ENCODE assay signal across 8 cellular contexts in the genomic region with DNA sequence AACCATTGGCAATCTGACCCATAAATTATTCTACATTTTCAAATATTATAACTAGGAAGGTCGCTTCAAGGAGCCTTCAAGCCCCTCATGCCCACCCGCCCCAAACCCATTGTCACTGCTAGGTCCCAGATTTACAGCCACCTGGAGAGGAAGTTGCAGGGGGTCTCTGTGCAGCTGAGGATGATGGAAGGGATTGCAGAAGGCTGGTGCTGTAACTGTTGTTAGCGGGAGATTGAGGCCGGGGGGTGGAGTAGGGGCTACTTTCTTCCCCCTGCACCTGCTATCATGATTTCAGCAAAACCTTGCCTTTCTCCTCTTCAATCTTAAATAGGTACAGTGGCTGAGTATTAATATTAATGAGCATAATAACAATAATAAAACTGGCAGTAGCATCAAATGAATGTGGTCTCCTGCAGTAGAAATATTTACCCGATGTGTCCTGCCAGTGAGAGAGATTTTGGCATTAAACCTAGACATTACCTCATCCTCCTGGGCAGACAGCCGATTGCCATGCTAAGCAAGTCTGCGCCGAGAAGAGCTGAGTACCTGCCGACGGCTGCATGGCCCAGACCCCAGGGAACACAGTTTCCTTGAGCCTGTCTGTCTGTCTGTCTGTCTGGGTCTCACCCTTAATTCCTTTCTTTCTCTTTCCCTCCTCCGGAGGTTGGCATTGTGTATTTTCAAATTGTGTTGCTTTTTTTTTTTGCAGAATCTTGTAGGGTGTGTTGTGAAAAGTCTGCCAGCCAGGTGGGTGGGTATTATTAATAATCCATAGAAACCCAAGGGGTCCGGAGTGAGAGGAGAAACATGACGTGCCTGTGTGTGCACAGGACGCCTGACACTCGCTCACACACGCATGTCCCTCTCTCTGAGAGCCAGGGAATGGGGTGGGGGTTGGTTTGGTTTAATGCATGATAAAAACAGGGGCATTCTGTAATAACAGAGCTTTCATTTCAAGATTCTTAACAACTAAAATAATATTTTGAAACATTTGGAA.
DNase-seq lines count a peak whose midpoint lies in the region; ATAC-seq and TF ChIP-seq lines count a peak whose summit lies in the region.

No MANE protein-coding gene starts in this region.

- no peak for DNase-seq in activated naive CD8-positive, alpha-beta T cell treated with anti-CD3 and anti-CD28 coated beads, Interleukin-2, amount 10 ng/mL, durations not matched to agents 7 days and 5 days
- DNase-seq in activated naive CD8-positive, alpha-beta T cell treated with anti-CD3 and anti-CD28 coated beads for 36 hours: no peak
- DNase-seq in astrocyte of the hippocampus (ENCODE audit: low read depth, low spot score) (peak; percentile 97), inferior parietal cortex (ENCODE audit: extremely low spot score) (peak; percentile 59), thoracic aorta (ENCODE audit: low spot score) (peak; percentile 36), NCI-H2227 (lab: John Stamatoyannopoulos, UW; ENCODE audit: unreplicated experiment) (no peak), NCI-H187 (lab: John Stamatoyannopoulos, UW) (no peak)

- H3K36me3 Mint-ChIP-seq in activated naive CD8-positive, alpha-beta T cell treated with anti-CD3 and anti-CD28 coated beads, Interleukin-2, amount 10 ng/mL, durations not matched to agents 7 days and 5 days: peaks cover 30% of the 10 kb centered on the region
- peaks cover 40% of the 10 kb centered on the region for H3K36me3 Mint-ChIP-seq in activated naive CD8-positive, alpha-beta T cell treated with anti-CD3 and anti-CD28 coated beads for 36 hours

- H3K9me3 ChIP-seq in thoracic aorta: no peaks in the 10 kb centered on the region

- TF ChIP-seq CTCF in thoracic aorta (IDR thresholded peaks at IDR 0.05): no peak

- no peak for ATAC-seq in activated naive CD8-positive, alpha-beta T cell treated with anti-CD3 and anti-CD28 coated beads, Interleukin-2, amount 10 ng/mL, durations not matched to agents 7 days and 5 days (ENCODE audit: low read depth)
- ATAC-seq in thoracic aorta (ENCODE audit: insufficient number of reproducible peaks, low FRiP score, low read depth): peak; percentile 85
- no peak for ATAC-seq in HG03097 (IDR thresholded peaks at IDR 0.05; ENCODE audit: low FRiP score, unreplicated experiment)

- peaks cover 8% of the 10 kb centered on the region for H3K9me3 Mint-ChIP-seq in activated naive CD8-positive, alpha-beta T cell treated with anti-CD3 and anti-CD28 coated beads, Interleukin-2, amount 10 ng/mL, durations not matched to agents 7 days and 5 days
- H3K9me3 Mint-ChIP-seq in activated naive CD8-positive, alpha-beta T cell treated with anti-CD3 and anti-CD28 coated beads for 36 hours: peaks cover 13% of the 10 kb centered on the region

- H3K4me1 Mint-ChIP-seq in activated naive CD8-positive, alpha-beta T cell treated with anti-CD3 and anti-CD28 coated beads, Interleukin-2, amount 10 ng/mL, durations not matched to agents 7 days and 5 days: peaks cover 26% of the 10 kb centered on the region
- peaks cover 41% of the 10 kb centered on the region for H3K4me1 Mint-ChIP-seq in activated naive CD8-positive, alpha-beta T cell treated with anti-CD3 and anti-CD28 coated beads for 36 hours

- no peak overlapping the region for H3K27ac Mint-ChIP-seq in activated naive CD8-positive, alpha-beta T cell treated with anti-CD3 and anti-CD28 coated beads, Interleukin-2, amount 10 ng/mL, durations not matched to agents 7 days and 5 days
- H3K27ac Mint-ChIP-seq in activated naive CD8-positive, alpha-beta T cell treated with anti-CD3 and anti-CD28 coated beads for 36 hours: no peak overlapping the region

- no peaks in the 10 kb centered on the region for H3K27me3 ChIP-seq in thoracic aorta (replicated peaks; ENCODE audit: insufficient read depth)

- peak overlapping the region; percentile 67 for H3K4me3 ChIP-seq in thoracic aorta

- H3K27me3 Mint-ChIP-seq in activated naive CD8-positive, alpha-beta T cell treated with anti-CD3 and anti-CD28 coated beads, Interleukin-2, amount 10 ng/mL, durations not matched to agents 7 days and 5 days: no peaks in the 10 kb centered on the region
- no peaks in the 10 kb centered on the region for H3K27me3 Mint-ChIP-seq in activated naive CD8-positive, alpha-beta T cell treated with anti-CD3 and anti-CD28 coated beads for 36 hours

- no peaks in the 10 kb centered on the region for H3K36me3 ChIP-seq in thoracic aorta

- H3K4me3 Mint-ChIP-seq in activated naive CD8-positive, alpha-beta T cell treated with anti-CD3 and anti-CD28 coated beads, Interleukin-2, amount 10 ng/mL, durations not matched to agents 7 days and 5 days: peak overlapping the region; percentile 10
- H3K4me3 Mint-ChIP-seq in activated naive CD8-positive, alpha-beta T cell treated with anti-CD3 and anti-CD28 coated beads for 36 hours: no peak overlapping the region

- peaks cover 11 to 41% of the 10 kb centered on the region in 2 donors for H3K4me1 ChIP-seq in thoracic aorta (ENCODE audit: control insufficient read depth in 1 of 2, low read depth in 2 of 2)

- peak overlapping the region; percentile 80 to 87 for H3K27ac ChIP-seq in thoracic aorta

- POLR2A ChIA-PET in activated naive CD8-positive, alpha-beta T cell treated with anti-CD3 and anti-CD28 coated beads, Interleukin-2, amount 10 ng/mL, durations not matched to agents 7 days and 5 days (lab: Charles Lee): no interaction called here

Comparison
In these comparisons a context has a peak if more than half of its experiments do, and no peak if none do; other contexts are left out.
1. DNase-seq: peak in astrocyte of the hippocampus (single experiment), inferior parietal cortex (single experiment) and thoracic aorta (single experiment); none in activated naive CD8-positive, alpha-beta T cell treated with anti-CD3 and anti-CD28 coated beads, Interleukin-2, amount 10 ng/mL, durations not matched to agents 7 days and 5 days (single experiment), activated naive CD8-positive, alpha-beta T cell treated with anti-CD3 and anti-CD28 coated beads for 36 hours (single experiment), NCI-H2227 (single experiment) and NCI-H187 (0 of 2).